1 cellular context compared by ENCODE assay signal in the genomic region with DNA sequence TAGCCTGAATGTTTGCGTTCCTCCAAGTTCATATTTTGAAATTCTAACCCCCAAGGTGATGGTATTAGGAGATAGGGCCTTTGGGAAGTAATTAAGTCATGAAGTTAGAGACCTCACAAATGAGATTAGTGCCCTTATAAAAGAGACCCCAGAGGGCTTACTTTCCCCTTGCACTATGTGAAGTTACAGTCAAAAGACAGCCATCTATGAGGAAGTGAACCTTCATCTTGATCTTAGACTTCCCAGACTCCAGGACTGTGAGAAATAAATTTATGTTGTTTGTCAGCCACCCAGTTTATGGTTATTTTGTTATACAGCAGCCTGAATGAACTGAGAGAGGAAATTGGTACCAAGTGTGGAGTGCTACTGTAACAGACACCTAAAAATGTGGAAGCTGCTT.
TF ChIP-seq lines count a peak whose summit lies in the region.

No MANE protein-coding gene starts in this region.

TF ChIP-seq in SK-N-SH treated with all-trans-retinoic acid at 6 μM for 48 hours, 23 proteins besides CTCF, POLR2A, EP300 and RAD21:
- TF ChIP-seq TSHZ2 (CRISPR knock-in tag; IDR thresholded peaks at IDR 0.05) (no peak), ZNF8 (CRISPR knock-in tag; IDR thresholded peaks at IDR 0.05) (no peak), ZNF565 (CRISPR knock-in tag; conservative IDR thresholded peaks at IDR 0.05; ENCODE audit: low read depth) (no peak)
- TF ChIP-seq, protein P1, sequence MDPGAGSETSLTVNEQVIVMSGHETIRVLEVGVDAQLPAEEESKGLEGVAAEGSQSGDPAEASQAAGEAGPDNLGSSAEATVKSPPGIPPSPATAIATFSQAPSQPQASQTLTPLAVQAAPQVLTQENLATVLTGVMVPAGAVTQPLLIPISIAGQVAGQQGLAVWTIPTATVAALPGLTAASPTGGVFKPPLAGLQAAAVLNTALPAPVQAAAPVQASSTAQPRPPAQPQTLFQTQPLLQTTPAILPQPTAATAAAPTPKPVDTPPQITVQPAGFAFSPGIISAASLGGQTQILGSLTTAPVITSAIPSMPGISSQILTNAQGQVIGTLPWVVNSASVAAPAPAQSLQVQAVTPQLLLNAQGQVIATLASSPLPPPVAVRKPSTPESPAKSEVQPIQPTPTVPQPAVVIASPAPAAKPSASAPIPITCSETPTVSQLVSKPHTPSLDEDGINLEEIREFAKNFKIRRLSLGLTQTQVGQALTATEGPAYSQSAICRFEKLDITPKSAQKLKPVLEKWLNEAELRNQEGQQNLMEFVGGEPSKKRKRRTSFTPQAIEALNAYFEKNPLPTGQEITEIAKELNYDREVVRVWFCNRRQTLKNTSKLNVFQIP (CRISPR knock-in tag; IDR thresholded peaks at IDR 0.05; ENCODE audit: borderline replicate concordance, low read depth): no peak
TF ChIP-seq in SK-N-SH treated with all-trans-retinoic acid at 6 μM for 48 hours: peak in this region for 0.
